9 cellular contexts compared by ENCODE assay signal in genomic region chr1:41739061-41739955, GRCh38.
DNase-seq lines count a peak whose midpoint lies in the region; ATAC-seq and TF ChIP-seq lines count a peak whose summit lies in the region.
"Had no signal": no experiment of that assay in that cellular context is flagged by ENCODE, and none has a peak within 500 bp of the region (broad histone marks: within the 10 kb centered on the region; RNA-seq: fewer than 3 reads in every experiment).

No MANE protein-coding gene starts in this region.

- no peaks in the 10 kb centered on the region for H3K9me3 ChIP-seq in A673 (ENCODE audit: low read depth, low read length, poor library complexity, severe bottlenecking)
- H3K9me3 ChIP-seq: A549 had no signal

- H3K27ac ChIP-seq in A673 (ENCODE audit: low read depth, low read length, poor library complexity, severe bottlenecking) = no peak overlapping the region
- H3K27ac ChIP-seq: A549 had no signal

- H3K27me3 Mint-ChIP-seq in natural killer cell (ENCODE audit: low read depth in 2 of 2) = no peaks in the 10 kb centered on the region
- no peaks in the 10 kb centered on the region for H3K27me3 Mint-ChIP-seq in stimulated activated naive CD8-positive, alpha-beta T cell treated with anti-CD3 and anti-CD28 coated beads, Interleukin-15, Interleukin-2, amounts not matched to agents 100 ng/mL and 50 ng/mL, for 24 hours

- intact Hi-C loops in A673 (cut with micrococcal nuclease; ENCODE audit: unreplicated experiment) = no loop called here
- intact Hi-C loops in natural killer cell (cut with micrococcal nuclease) = loop anchor here (1.0 kb wide), 1 partner anchor 11 kb away; no protein-coding TSS in a partner anchor

- peak; percentile 53 for DNase-seq in A673 (ENCODE audit: low spot score)
- peak; percentile 87 for DNase-seq in KG1 (lab: John Stamatoyannopoulos, UW)
- DNase-seq in activated CD4-positive, alpha-beta T cell treated with anti-CD3 and anti-CD28 coated beads, Interleukin-2, amount 50 U/mL, for 4 hours = peak; percentile 72 to 81
- peak; percentile 63 for DNase-seq in dermis blood vessel endothelial cell
- peak; percentile 79 for DNase-seq in natural killer cell
- no peak for DNase-seq in D341Med (ENCODE audit: low spot score)

- no peaks in the 10 kb centered on the region for H3K27me3 ChIP-seq in A673 (replicated peaks; ENCODE audit: insufficient read depth, low read depth, low read length, poor library complexity)

- peaks cover 54 to 75% of the 10 kb centered on the region in 2 donors for H3K4me1 Mint-ChIP-seq in natural killer cell
- peaks cover 100% of the 10 kb centered on the region for H3K4me1 Mint-ChIP-seq in stimulated activated naive CD8-positive, alpha-beta T cell treated with anti-CD3 and anti-CD28 coated beads, Interleukin-15, Interleukin-2, amounts not matched to agents 100 ng/mL and 50 ng/mL, for 24 hours (ENCODE audit: low read depth)

- BruUV-seq in A673 (replicated peaks; lab: Mats Ljungman, UMichigan) = no TSS peak

- H3K9me3 Mint-ChIP-seq in natural killer cell = no peaks in the 10 kb centered on the region
- no peaks in the 10 kb centered on the region for H3K9me3 Mint-ChIP-seq in stimulated activated naive CD8-positive, alpha-beta T cell treated with anti-CD3 and anti-CD28 coated beads, Interleukin-15, Interleukin-2, amounts not matched to agents 100 ng/mL and 50 ng/mL, for 24 hours

- ATAC-seq in GM19351 (IDR thresholded peaks at IDR 0.05; ENCODE audit: unreplicated experiment) (peak; percentile 56), natural killer cell (peak; percentile 83 to 92 (median 89))
- ATAC-seq: A549 had no signal

- peak overlapping the region; percentile 78 for H3K4me3 Mint-ChIP-seq in natural killer cell
- H3K4me3 Mint-ChIP-seq in stimulated activated naive CD8-positive, alpha-beta T cell treated with anti-CD3 and anti-CD28 coated beads, Interleukin-15, Interleukin-2, amounts not matched to agents 100 ng/mL and 50 ng/mL, for 24 hours = peak overlapping the region; percentile 78

- H3K4me1 ChIP-seq in A673 (ENCODE audit: insufficient read depth, low read length, poor library complexity, severe bottlenecking) = no peaks in the 10 kb centered on the region
- H3K4me1 ChIP-seq: A549 had no signal

- no peak for TF ChIP-seq CTCF in A673 (conservative IDR thresholded peaks at IDR 0.05; ENCODE audit: low read depth, low read length)
- no peak for TF ChIP-seq CTCF in natural killer cell (IDR thresholded peaks at IDR 0.05)

- peak overlapping the region; percentile 92 to 97 for H3K27ac Mint-ChIP-seq in natural killer cell
- H3K27ac Mint-ChIP-seq in stimulated activated naive CD8-positive, alpha-beta T cell treated with anti-CD3 and anti-CD28 coated beads, Interleukin-15, Interleukin-2, amounts not matched to agents 100 ng/mL and 50 ng/mL, for 24 hours = peak overlapping the region; percentile 94

- H3K4me3 ChIP-seq in A673 (ENCODE audit: low read depth, low read length, poor library complexity, severe bottlenecking) = no peak overlapping the region
- H3K4me3 ChIP-seq: A549 had no signal

- no peaks in the 10 kb centered on the region for H3K36me3 Mint-ChIP-seq in natural killer cell
- H3K36me3 Mint-ChIP-seq in stimulated activated naive CD8-positive, alpha-beta T cell treated with anti-CD3 and anti-CD28 coated beads, Interleukin-15, Interleukin-2, amounts not matched to agents 100 ng/mL and 50 ng/mL, for 24 hours (ENCODE audit: low read depth) = no peaks in the 10 kb centered on the region

- no peaks in the 10 kb centered on the region for H3K36me3 ChIP-seq in A673 (ENCODE audit: insufficient read depth, low read length, poor library complexity, severe bottlenecking)

- POLR2A ChIA-PET in A673 (lab: Charles Lee; ENCODE audit: low non-redundant PET) = no interaction called here

- CTCF ChIA-PET in A673 (lab: Charles Lee) = no interaction called here
